ENCODE assay signal across 10 cellular contexts in the genomic region with DNA sequence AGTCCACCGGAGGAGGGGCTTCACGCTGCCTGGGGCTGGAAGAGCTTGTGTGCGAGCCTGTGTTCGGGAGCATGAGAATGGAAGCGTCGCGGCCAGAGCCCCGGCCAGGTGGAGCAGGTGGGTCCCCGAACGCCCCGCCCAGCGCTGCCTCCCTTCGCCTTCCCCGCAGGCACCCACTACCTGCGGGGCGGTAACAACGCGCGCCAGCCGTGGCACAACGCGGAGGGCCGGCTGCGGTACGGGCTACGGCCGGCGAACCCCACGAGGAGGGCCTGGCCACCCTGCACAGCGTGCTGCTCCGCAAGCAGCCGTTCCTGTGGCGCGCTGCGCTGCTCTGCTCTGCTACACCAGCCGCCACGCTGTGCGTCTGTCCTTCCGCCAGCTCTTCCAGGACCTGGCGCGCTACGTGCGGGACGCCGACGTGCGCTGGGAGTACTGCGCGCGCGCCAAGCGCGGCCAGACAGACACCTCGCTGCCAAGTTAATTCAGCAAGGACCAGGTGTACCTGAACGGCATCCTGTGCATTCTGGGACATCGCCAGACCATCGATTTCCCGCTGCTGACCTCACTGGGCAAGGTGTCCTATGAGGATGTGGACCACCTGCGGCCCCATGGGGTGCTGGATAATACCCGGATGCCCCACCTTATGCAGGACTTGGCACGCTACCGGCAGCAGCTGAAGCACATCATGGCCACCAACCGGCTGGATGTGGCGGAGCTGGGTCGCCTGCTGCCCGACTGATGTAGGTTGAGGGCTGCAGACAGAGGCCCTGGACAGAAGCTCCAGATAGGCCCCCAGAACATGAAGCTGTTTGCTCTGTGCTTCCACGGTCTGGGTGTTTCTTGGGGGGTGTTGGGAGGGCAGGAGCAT.
A peak's percentile ranks its signal among the peaks of the same experiment; 100 is the strongest.
DNase-seq lines count a peak whose midpoint lies in the region; ATAC-seq, FAIRE-seq and TF ChIP-seq lines count a peak whose summit lies in the region.
"Had no signal": no experiment of that assay in that cellular context is flagged by ENCODE, and none has a peak within 500 bp of the region (broad histone marks: within the 10 kb centered on the region; RNA-seq: fewer than 3 reads in every experiment).

No MANE protein-coding gene starts in this region.

- no peak overlapping the region for H2BK120ac ChIP-seq in H1 (replicated peaks; ENCODE audit: low read depth, low read length)

- H2BK5ac ChIP-seq in H1 (ENCODE audit: low read depth, low read length), result no peak overlapping the region; the same call in 1 of the 2 replicates

- H3K27ac ChIP-seq in H1 (ENCODE audit: low read depth, low read length) (no peak overlapping the region), pancreas (no peak overlapping the region), ovary (no peak overlapping the region)

- H4K8ac ChIP-seq in H1 (ENCODE audit: extremely low read depth, insufficient read depth, low read length), result peak overlapping the region; percentile 25; the same call in 1 of the 2 replicates

- 94% methylated on average over 33 of the region's 67 CpGs; no CpG with 5 or more reads in 1 of the 2 experiments for WGBS in H1 (ENCODE audit: extremely low coverage in 1 of 2, insufficient coverage in 1 of 2, insufficient read length in 1 of 2, insufficient replicate concordance in 2 of 2, low coverage in 1 of 2, low lambda C conversion rate in 2 of 2, missing lambda C conversion rate in 1 of 2), 2 experiments
- 18 to 19% methylated on average over 63 to 67 of the region's 67 CpGs for WGBS in pancreas, 2 donors
- WGBS in ovary, 3 donors, result 17 to 60% (median 49%) methylated on average over 43 to 67 of the region's 67 CpGs

- H3K79me1 ChIP-seq in H1 (ENCODE audit: low read depth, low read length), result no peaks in the 10 kb centered on the region

- TF ChIP-seq EP300 in H1 (IDR thresholded peaks at IDR 0.05; ENCODE audit: borderline replicate concordance in 1 of 2, low read depth in 2 of 2, low read length in 2 of 2) (no peak), ovary (IDR thresholded peaks at IDR 0.05) (no peak)

- no peaks in the 10 kb centered on the region for H3K23me2 ChIP-seq in H1 (ENCODE audit: low read depth, low read length)

- H2AFZ ChIP-seq in H1 (ENCODE audit: low read length), result no peak overlapping the region

- TF ChIP-seq RAD21 in H1 (IDR thresholded peaks at IDR 0.05 in 1 of 2, conservative IDR thresholded peaks at IDR 0.05 in 1 of 2; ENCODE audit: low read depth in 2 of 2, low read length in 2 of 2), result no peak

- CTCF ChIA-PET in H1 (lab: Charles Lee; ENCODE audit: partially characterized antibody), result interaction anchor here (1.5 kb wide), 1 partner anchor 60 kb away, joined by 4 read pairs; no protein-coding TSS in a partner anchor

- intact Hi-C loops in pancreas (cut with DNase I) (no loop called here), ovary (cut with DNase I) (no loop called here)

- H2AK5ac ChIP-seq in H1 (ENCODE audit: low read depth, low read length), result no peak overlapping the region

- peak; percentile 84 to 94 (median 86) for ATAC-seq in pancreas

- H3K9me3 ChIP-seq in H1 (ENCODE audit: insufficient read depth in 2 of 2, low read depth in 1 of 2, low read length in 1 of 2), result no peaks in the 10 kb centered on the region
- no peaks in the 10 kb centered on the region for H3K9me3 ChIP-seq in pancreas
- H3K9me3 ChIP-seq in ovary, result no peaks in the 10 kb centered on the region

- H3K23ac ChIP-seq in H1 (ENCODE audit: insufficient read length), result no peak overlapping the region

- peaks cover 3% of the 10 kb centered on the region for H3K4me1 Mint-ChIP-seq in osteocyte (ENCODE audit: unreplicated experiment)
- H3K4me1 Mint-ChIP-seq: endodermal cell had no signal

- TF ChIP-seq CTCF in GM13977 (IDR thresholded peaks at IDR 0.05; ENCODE audit: extremely low read depth, insufficient read depth, missing control alignments), result no peak
- TF ChIP-seq CTCF in H1 (IDR thresholded peaks at IDR 0.05; ENCODE audit: control extremely low read depth in 1 of 3, insufficient read depth in 1 of 3, low read depth in 1 of 3, low read length in 3 of 3), result no peak
- TF ChIP-seq CTCF in pancreas (IDR thresholded peaks at IDR 0.05), result no peak
- no peak for TF ChIP-seq CTCF in ovary (IDR thresholded peaks at IDR 0.05)
- no peak for TF ChIP-seq CTCF in osteocyte (IDR thresholded peaks at IDR 0.05)

- TF ChIP-seq POLR2A in H1 (IDR thresholded peaks at IDR 0.05; ENCODE audit: control extremely low read depth in 1 of 2, low read depth in 2 of 2, low read length in 2 of 2) (no peak), ovary (IDR thresholded peaks at IDR 0.05) (no peak)

- H3K9ac ChIP-seq in H1 (replicated peaks in 1 of 4; ENCODE audit: extremely low read depth in 1 of 4, low read depth in 3 of 4, low read length in 3 of 4), result no peak overlapping the region

- FAIRE-seq in H1 (lab: Jason Lieb, UNC), result no peak
- FAIRE-seq in pancreas (lab: Jason Lieb, UNC), result no peak

- no peaks in the 10 kb centered on the region for H3K36me3 ChIP-seq in H1 (ENCODE audit: control insufficient read depth in 2 of 4, insufficient read depth in 4 of 4, low read length in 3 of 4)
- no peaks in the 10 kb centered on the region for H3K36me3 ChIP-seq in pancreas
- H3K36me3 ChIP-seq in ovary, result no peaks in the 10 kb centered on the region

- H3K14ac ChIP-seq in H1 (ENCODE audit: insufficient read length), result no peak overlapping the region

- no peaks in the 10 kb centered on the region for H3K9me3 Mint-ChIP-seq in osteocyte (ENCODE audit: unreplicated experiment)

- no peaks in the 10 kb centered on the region for H3K4me1 ChIP-seq in H1 (replicated peaks in 1 of 4; ENCODE audit: control insufficient read depth in 3 of 4, insufficient read depth in 4 of 4, low read length in 3 of 4)
- H3K4me1 ChIP-seq in pancreas, result no peaks in the 10 kb centered on the region
- H3K4me1 ChIP-seq in ovary (ENCODE audit: insufficient read depth), result no peaks in the 10 kb centered on the region

- no peak overlapping the region for H4K5ac ChIP-seq in H1 (ENCODE audit: insufficient read length, low read depth, low read length)

- H3K36me3 Mint-ChIP-seq in osteocyte (ENCODE audit: unreplicated experiment), result peaks cover 38% of the 10 kb centered on the region

- no peaks in the 10 kb centered on the region for H4K20me1 ChIP-seq in H1 (replicated peaks in 1 of 2; ENCODE audit: control insufficient read depth in 1 of 2, insufficient read depth in 2 of 2, low read length in 2 of 2)

- no peak overlapping the region for H2BK15ac ChIP-seq in H1 (ENCODE audit: low read length)

- H2BK20ac ChIP-seq in H1 (ENCODE audit: low read length), result no peak overlapping the region

- H3K79me2 ChIP-seq in H1 (ENCODE audit: control insufficient read depth in 1 of 2, insufficient read depth in 2 of 2, low read length in 2 of 2), result no peaks in the 10 kb centered on the region

- no peak overlapping the region for H3K56ac ChIP-seq in H1 (replicated peaks; ENCODE audit: insufficient read length, low read depth, low read length)

- H3K27ac Mint-ChIP-seq in osteocyte (ENCODE audit: unreplicated experiment), result no peak overlapping the region
- H3K27ac Mint-ChIP-seq: endodermal cell had no signal

- H3K4me3 Mint-ChIP-seq in osteocyte (ENCODE audit: unreplicated experiment), result no peak overlapping the region
- H3K4me3 Mint-ChIP-seq: endodermal cell had no signal

- H4K91ac ChIP-seq in H1 (replicated peaks; ENCODE audit: insufficient read length, low read length), result no peak overlapping the region

- H3K4me2 ChIP-seq in H1 (ENCODE audit: insufficient read depth in 1 of 2, low read depth in 2 of 2, low read length in 2 of 2), result no peak overlapping the region

- H3K18ac ChIP-seq in H1 (ENCODE audit: extremely low read depth, low read length), result no peak overlapping the region

- no peak overlapping the region for H2BK12ac ChIP-seq in H1 (ENCODE audit: low read depth, low read length)

- no peak overlapping the region for H3K4ac ChIP-seq in H1 (replicated peaks; ENCODE audit: insufficient read length, low read depth, low read length)

- H3K27me3 ChIP-seq in H1 (replicated peaks in 1 of 4; ENCODE audit: control insufficient read depth in 3 of 4, extremely low read depth in 1 of 4, insufficient read depth in 3 of 4, low read length in 3 of 4) (no peaks in the 10 kb centered on the region), pancreas (no peaks in the 10 kb centered on the region), ovary (no peaks in the 10 kb centered on the region)

- no peak overlapping the region for H3K4me3 ChIP-seq in H1 (ENCODE audit: extremely low read depth in 1 of 4, insufficient read depth in 2 of 4, low read depth in 3 of 4, low read length in 4 of 4)
- peak overlapping the region in 2 of 4 donors; percentile 16 to 40 for H3K4me3 ChIP-seq in pancreas
- H3K4me3 ChIP-seq in ovary, result no peak overlapping the region

- in situ Hi-C loops in GM13977 (cut with MboI; ENCODE audit: low pct_unique_long_range_greater_than_20kb, low sequenced_read_pairs, unreplicated experiment), result no loop called here

- POLR2A ChIA-PET in H1 (lab: Charles Lee; ENCODE audit: partially characterized antibody), result no interaction called here

- no peaks in the 10 kb centered on the region for H3K27me3 Mint-ChIP-seq in osteocyte (ENCODE audit: unreplicated experiment)

- DNase-seq in GM13977 (ENCODE audit: low spot score) (peak; percentile 44), NCI-H2171 treated with DMSO at 0.1 percent for 48 hours (lab: John Stamatoyannopoulos, UW) (peak; percentile 76), H1 (ENCODE audit: low read depth in 1 of 2, low spot score in 2 of 2) (no peak), pancreas (peak in 5 of 6 donors; percentile 57 to 77 (median 63)), glomerular visceral epithelial cell (ENCODE audit: extremely low spot score) (no peak), ovary (no peak), osteocyte (ENCODE audit: extremely low spot score, unreplicated experiment) (no peak)
- DNase-seq in stimulated activated CD4-positive, alpha-beta T cell treated with anti-CD3 and anti-CD28 coated beads, Interleukin-4, amount 100 ng/mL, for 4 hours, result no peak
- DNase-seq: activated naive CD4-positive, alpha-beta T cell treated with Interleukin-2 at 50 U/mL for 16 hours; endodermal cell had no signal

TF ChIP-seq in H1, 55 proteins besides CTCF, POLR2A, EP300 and RAD21:
- no peak for TF ChIP-seq FOSL1 (IDR thresholded peaks at IDR 0.05; ENCODE audit: insufficient read depth, low read depth, low read length)
- no peak for TF ChIP-seq TBP (IDR thresholded peaks at IDR 0.05; ENCODE audit: low read depth, low read length)
- TF ChIP-seq EGR1 (IDR thresholded peaks at IDR 0.05; ENCODE audit: borderline replicate concordance, low read depth, low read length), result no peak
- TF ChIP-seq TEAD4 (IDR thresholded peaks at IDR 0.05; ENCODE audit: low read depth, low read length), result no peak
TF ChIP-seq in H1: peak in this region for 0.

Comparison
In these comparisons a context has a peak if more than half of its experiments do, and no peak if none do; other contexts are left out.
1. DNase-seq: peak in GM13977 (single experiment), NCI-H2171 treated with DMSO at 0.1 percent for 48 hours (single experiment) and pancreas (5 of 6); none in H1 (0 of 2), stimulated activated CD4-positive, alpha-beta T cell treated with anti-CD3 and anti-CD28 coated beads, Interleukin-4, amount 100 ng/mL, for 4 hours (0 of 2), glomerular visceral epithelial cell (single experiment), ovary (0 of 5) and osteocyte (single experiment).